In genomic region chr14:104435147-104436046, GRCh38 we compare ENCODE assay signal across 13 cellular contexts.
DNase-seq lines count a peak whose midpoint lies in the region; ATAC-seq and TF ChIP-seq lines count a peak whose summit lies in the region.
"Had no signal": no experiment of that assay in that cellular context is flagged by ENCODE, and none has a peak within 500 bp of the region (broad histone marks: within the 10 kb centered on the region; RNA-seq: fewer than 3 reads in every experiment).

No MANE protein-coding gene starts in this region.

- intact Hi-C loops in left ventricle myocardium inferior (cut with micrococcal nuclease): no loop called here
- intact Hi-C loops in sciatic nerve (cut with DNase I): no loop called here

- peaks cover 8% of the 10 kb centered on the region for H3K27me3 ChIP-seq in left ventricle myocardium inferior (ENCODE audit: low read depth)

- H3K9me3 ChIP-seq in left ventricle myocardium inferior (replicated peaks): peaks cover 15% of the 10 kb centered on the region
- H3K9me3 ChIP-seq: SK-N-SH had no signal

- H3K27ac ChIP-seq in left ventricle myocardium inferior (replicated peaks): peak overlapping the region; percentile 71

- peaks cover 19% of the 10 kb centered on the region for H3K4me1 ChIP-seq in left ventricle myocardium inferior

- POLR2A ChIA-PET in HEK293T (lab: Yijun Ruan, JAX): no interaction called here

- peak; percentile 30 for DNase-seq in D341Med (ENCODE audit: low spot score)
- peak; percentile 3 for DNase-seq in HEK293T (ENCODE audit: extremely low spot score)
- DNase-seq in left ventricle myocardium inferior: no peak
- peak; percentile 54 for DNase-seq in sciatic nerve (ENCODE audit: low spot score)
- DNase-seq in COLO668 (lab: John Stamatoyannopoulos, UW; ENCODE audit: unreplicated experiment): no peak
- DNase-seq in NK-92 treated with Interleukin-12 subunit alpha and Interleukin-12 subunit beta, amount 100 ng/mL, for 24 hours (lab: John Stamatoyannopoulos, UW): no peak
- DNase-seq in NOMO-1 (lab: John Stamatoyannopoulos, UW; ENCODE audit: unreplicated experiment in 2 of 2): no peak
- DNase-seq: AML-193; effector memory CD4-positive, alpha-beta T cell; NCI-H1436 treated with DMSO at 0.1 percent for 48 hours; stimulated activated naive B cell treated with anti-CD40 and anti-IgM and Interleukin-4, amounts not matched to agents 10 μg/mL and 1 μg/mL and 100 μg/mL, for 72 hours had no signal

- no peak for TF ChIP-seq CTCF in left ventricle myocardium inferior (IDR thresholded peaks at IDR 0.05; ENCODE audit: borderline replicate concordance)

- CTCF ChIA-PET in HEK293T (lab: Yijun Ruan, JAX): no interaction called here

- no peaks in the 10 kb centered on the region for H3K36me3 ChIP-seq in left ventricle myocardium inferior

- peak; percentile 21 for ATAC-seq in sciatic nerve
- ATAC-seq in HG02885 (IDR thresholded peaks at IDR 0.05; ENCODE audit: poor library complexity, unreplicated experiment): no peak
- ATAC-seq: stimulated activated naive B cell treated with anti-CD40 and anti-IgM and Interleukin-4, amounts not matched to agents 10 μg/mL and 1 μg/mL and 100 μg/mL, for 72 hours had no signal

- H3K4me3 ChIP-seq in left ventricle myocardium inferior: peak overlapping the region; percentile 60

TF ChIP-seq in HEK293T, 16 proteins besides CTCF, POLR2A, EP300 and RAD21:
- TF ChIP-seq L3MBTL2 (conservative IDR thresholded peaks at IDR 0.05) (no peak), NFRKB (IDR thresholded peaks at IDR 0.05) (no peak), ELF4 (IDR thresholded peaks at IDR 0.05) (no peak), TARDBP (IDR thresholded peaks at IDR 0.05) (no peak), ARNT (IDR thresholded peaks at IDR 0.05) (no peak)

Comparison
In these comparisons a context has a peak if more than half of its experiments do, and no peak if none do; other contexts are left out.
1. DNase-seq: peak in D341Med (single experiment), HEK293T (single experiment) and sciatic nerve (single experiment); none in left ventricle myocardium inferior (single experiment), COLO668 (single experiment), NK-92 treated with Interleukin-12 subunit alpha and Interleukin-12 subunit beta, amount 100 ng/mL, for 24 hours (single experiment) and NOMO-1 (0 of 2).